In the genomic region with DNA sequence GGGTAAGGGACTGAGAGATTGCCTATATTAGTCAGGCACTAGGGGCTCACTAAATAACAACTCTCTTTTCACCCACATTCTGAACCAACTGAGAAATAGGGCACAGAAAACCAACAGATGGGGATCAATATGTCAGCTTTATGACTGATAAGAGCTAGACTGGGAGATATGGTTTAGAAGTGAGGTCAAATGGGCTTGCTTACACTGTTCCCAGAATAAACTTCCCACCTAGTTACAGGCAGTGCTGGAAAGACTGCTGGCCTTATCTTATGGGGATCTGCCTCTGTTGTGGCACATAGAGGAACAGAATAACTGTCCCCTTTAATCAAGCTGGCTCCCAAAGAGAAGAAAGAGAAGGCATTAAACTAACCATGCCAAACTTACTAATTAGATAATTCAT, we compare ENCODE assay signal across 17 cellular contexts.
"Had no signal": no experiment of that assay in that cellular context is flagged by ENCODE, and none has a peak within 500 bp of the region (broad histone marks: within the 10 kb centered on the region; RNA-seq: fewer than 3 reads in every experiment).

No MANE protein-coding gene starts in this region.

- H3K9me3 ChIP-seq: esophagus muscularis mucosa, left lung, sigmoid colon, spleen, stomach, testis, upper lobe of left lung had no signal

- H3K27me3 Mint-ChIP-seq: activated CD4-positive, alpha-beta T cell treated with anti-CD3 and anti-CD28 coated beads, Interleukin-2, amount 10 ng/mL, durations not matched to agents 24 days and 14 days; T-helper 17 cell had no signal

- ATAC-seq: activated naive CD4-positive, alpha-beta T cell treated with anti-CD3 and anti-CD28 coated beads, Interleukin-2, amount 50 U/mL, for 72 hours; activated T-cell treated with anti-CD3 and anti-CD28 coated beads, Interleukin-2, amount 50 U/mL, for 72 hours; left lung; T-helper 17 cell had no signal

- H3K36me3 ChIP-seq: esophagus muscularis mucosa, left lung, sigmoid colon, spleen, stomach, upper lobe of left lung had no signal

- H3K4me3 ChIP-seq: esophagus muscularis mucosa, left lung, sigmoid colon, spleen, stomach, testis, upper lobe of left lung had no signal

- H3K27ac Mint-ChIP-seq: activated CD4-positive, alpha-beta T cell treated with anti-CD3 and anti-CD28 coated beads, Interleukin-2, amount 10 ng/mL, durations not matched to agents 24 days and 14 days; activated T-cell treated with anti-CD3 and anti-CD28 coated beads, Interleukin-2, amount 50 U/mL, for 72 hours; T-helper 17 cell had no signal

- H3K4me3 Mint-ChIP-seq: activated CD4-positive, alpha-beta T cell treated with anti-CD3 and anti-CD28 coated beads, Interleukin-2, amount 10 ng/mL, durations not matched to agents 24 days and 14 days; activated T-cell treated with anti-CD3 and anti-CD28 coated beads, Interleukin-2, amount 50 U/mL, for 72 hours; neural crest cell; T-helper 17 cell had no signal

- H3K36me3 Mint-ChIP-seq: activated naive CD4-positive, alpha-beta T cell treated with anti-CD3 and anti-CD28 coated beads, Interleukin-2, amount 50 U/mL, for 72 hours had no signal

- H3K9me3 Mint-ChIP-seq: activated CD4-positive, alpha-beta T cell treated with anti-CD3 and anti-CD28 coated beads, Interleukin-2, amount 10 ng/mL, durations not matched to agents 24 days and 14 days; neural crest cell had no signal

- H3K27me3 ChIP-seq: esophagus muscularis mucosa, left lung, sigmoid colon, spleen, stomach, testis, upper lobe of left lung had no signal

- H3K4me1 Mint-ChIP-seq: neural crest cell, T-helper 17 cell had no signal

- H3K27ac ChIP-seq: esophagus muscularis mucosa, left lung, sigmoid colon, spleen, stomach, testis, upper lobe of left lung had no signal

- H3K4me1 ChIP-seq: testis had no signal

- DNase-seq: activated CD4-positive, alpha-beta T cell treated with anti-CD3 and anti-CD28 coated beads, Interleukin-2, amount 10 ng/mL, durations not matched to agents 24 days and 14 days; activated CD4-positive, CD25-positive, alpha-beta regulatory T cell; activated CD8-positive, alpha-beta memory T cell treated with anti-CD3 and anti-CD28 coated beads, Interleukin-2, amount 50 U/mL, for 48 hours; activated gamma-delta T cell; activated T-cell treated with anti-CD3 and anti-CD28 coated beads, Interleukin-2, amount 50 U/mL, for 72 hours; caudate nucleus; hippocampal formation; left lung; sigmoid colon; spleen; stomach; T-helper 17 cell; testis; upper lobe of left lung had no signal
